ENCODE assay signal across 8 cellular contexts in the genomic region with DNA sequence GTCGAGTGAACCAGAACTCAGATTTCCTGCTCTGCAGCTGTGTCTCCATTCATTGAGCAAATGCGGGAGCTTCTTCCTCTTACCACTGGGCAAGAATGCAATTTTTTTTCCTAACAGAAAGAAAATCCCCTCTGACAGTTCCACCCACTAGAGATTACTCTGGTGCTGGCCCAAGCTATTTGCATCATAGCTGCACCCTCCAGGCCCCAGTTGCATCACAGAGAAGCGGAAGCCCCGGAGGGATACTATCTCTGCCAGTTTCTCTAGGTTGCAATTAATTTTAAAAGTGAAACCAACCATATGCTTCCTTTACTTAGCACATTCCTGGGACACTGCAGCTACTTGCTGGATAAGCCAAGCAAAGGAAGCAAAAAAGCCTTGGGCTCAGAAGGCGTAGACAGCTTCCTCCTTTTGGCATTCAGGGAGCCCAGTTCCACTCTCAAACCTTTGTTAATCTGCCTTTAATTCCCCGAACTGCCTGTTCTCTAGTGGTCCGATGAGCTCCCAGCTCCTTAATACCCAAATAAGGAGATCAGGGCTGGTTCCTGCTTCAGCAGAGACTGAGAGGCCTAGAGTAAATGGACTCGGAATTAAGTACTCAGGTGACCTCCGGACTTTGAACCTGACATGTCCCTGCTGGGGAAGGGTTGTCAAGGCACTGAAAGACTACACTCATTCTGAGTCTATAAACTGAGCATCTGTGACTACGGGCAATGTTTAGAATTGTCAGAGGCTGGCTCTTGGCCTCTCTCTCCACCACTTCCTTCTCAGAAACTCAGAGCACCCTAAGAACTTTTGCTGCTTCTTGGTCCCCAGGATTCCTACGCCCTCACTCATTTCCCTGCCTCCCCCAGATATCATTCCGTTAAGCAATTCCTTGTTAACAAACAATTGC.
DNase-seq lines count a peak whose midpoint lies in the region; ATAC-seq and TF ChIP-seq lines count a peak whose summit lies in the region.

No MANE protein-coding gene starts in this region.

- H3K4me1 ChIP-seq in SJCRH30 (peaks cover 4% of the 10 kb centered on the region; the same call in 1 of the 2 replicates), mucosa of stomach (ENCODE audit: control insufficient read depth, insufficient read depth, low read length) (peaks cover 28% of the 10 kb centered on the region), aorta (ENCODE audit: control insufficient read depth in 1 of 2, insufficient read depth in 2 of 2, low read length in 2 of 2) (no peaks in the 10 kb centered on the region)

- intact Hi-C loops in aorta (cut with DNase I), result no loop called here

- ATAC-seq in aorta (ENCODE audit: low FRiP score), result peak; percentile 81

- peak overlapping the region; percentile 58 for H3K9ac ChIP-seq in mucosa of stomach (ENCODE audit: low read length)

- H3K27ac ChIP-seq in SJCRH30 (no peak overlapping the region), aorta (ENCODE audit: low read depth in 1 of 2, low read length in 2 of 2) (peak overlapping the region in 1 of 2 donors; percentile 54)

- peak overlapping the region; percentile 14; the same call in 1 of the 2 replicates for H3K4me3 ChIP-seq in HFF-Myc (replicated peaks; ENCODE audit: low read depth, low read length)
- peak overlapping the region; percentile 44 for H3K4me3 ChIP-seq in SJCRH30
- no peak overlapping the region for H3K4me3 ChIP-seq in fibroblast of mammary gland (ENCODE audit: control insufficient read depth, low read depth, low read length)
- H3K4me3 ChIP-seq in mucosa of stomach (ENCODE audit: low read length), result peak overlapping the region; percentile 4
- peak overlapping the region; percentile 72 to 73 for H3K4me3 ChIP-seq in aorta (ENCODE audit: low read length in 2 of 2)

- WGBS in aorta, 2 donors, result 30 to 32% methylated on average over 12 of the region's 12 CpGs

- no peaks in the 10 kb centered on the region for H3K27me3 ChIP-seq in SJCRH30
- H3K27me3 ChIP-seq in mucosa of stomach (ENCODE audit: control insufficient read depth, insufficient read depth, low read length), result no peaks in the 10 kb centered on the region
- no peaks in the 10 kb centered on the region for H3K27me3 ChIP-seq in aorta (ENCODE audit: control insufficient read depth in 1 of 2, insufficient read depth in 2 of 2, low read length in 1 of 2)

- TF ChIP-seq CTCF in HFF-Myc (IDR thresholded peaks at IDR 0.05; ENCODE audit: low read depth, low read length, missing control alignments) (no peak), fibroblast of mammary gland (conservative IDR thresholded peaks at IDR 0.05; ENCODE audit: control insufficient read depth, insufficient read depth, low read depth, low read length) (no peak)

- H3K9me3 ChIP-seq in SJCRH30 (replicated peaks) (no peaks in the 10 kb centered on the region), mucosa of stomach (ENCODE audit: control insufficient read depth, low read length) (no peaks in the 10 kb centered on the region), aorta (ENCODE audit: control insufficient read depth, low read length) (no peaks in the 10 kb centered on the region)

- H3K36me3 ChIP-seq in SJCRH30 (no peaks in the 10 kb centered on the region), mucosa of stomach (ENCODE audit: control insufficient read depth, insufficient read depth, low read length) (no peaks in the 10 kb centered on the region), aorta (ENCODE audit: control insufficient read depth in 1 of 2, insufficient read depth in 2 of 2, low read length in 1 of 2) (no peaks in the 10 kb centered on the region)

- DNase-seq in A172 (ENCODE audit: low spot score), result peak; percentile 91
- DNase-seq in HFF-Myc (ENCODE audit: extremely low read depth, low read depth), result peak; percentile 59
- peak; percentile 22 to 58 for DNase-seq in SJCRH30
- DNase-seq in fibroblast of mammary gland (ENCODE audit: low read depth), result peak; percentile 95
- peak; percentile 78 to 86 for DNase-seq in aorta
- no peak for DNase-seq in DMS114 treated with DMSO at 0.1 percent for 48 hours (lab: John Stamatoyannopoulos, UW; ENCODE audit: unreplicated experiment)
- DNase-seq in DMS153 treated with DMSO at 0.1 percent for 48 hours (lab: John Stamatoyannopoulos, UW; ENCODE audit: unreplicated experiment), result no peak

Comparison
In these comparisons a context has a peak if more than half of its experiments do, and no peak if none do; other contexts are left out.
1. DNase-seq: peak in A172 (single experiment), HFF-Myc (single experiment), SJCRH30 (2 of 2), fibroblast of mammary gland (single experiment) and aorta (2 of 2); none in DMS114 treated with DMSO at 0.1 percent for 48 hours (single experiment) and DMS153 treated with DMSO at 0.1 percent for 48 hours (single experiment).